15 cellular contexts compared by ENCODE assay signal in the genomic region with DNA sequence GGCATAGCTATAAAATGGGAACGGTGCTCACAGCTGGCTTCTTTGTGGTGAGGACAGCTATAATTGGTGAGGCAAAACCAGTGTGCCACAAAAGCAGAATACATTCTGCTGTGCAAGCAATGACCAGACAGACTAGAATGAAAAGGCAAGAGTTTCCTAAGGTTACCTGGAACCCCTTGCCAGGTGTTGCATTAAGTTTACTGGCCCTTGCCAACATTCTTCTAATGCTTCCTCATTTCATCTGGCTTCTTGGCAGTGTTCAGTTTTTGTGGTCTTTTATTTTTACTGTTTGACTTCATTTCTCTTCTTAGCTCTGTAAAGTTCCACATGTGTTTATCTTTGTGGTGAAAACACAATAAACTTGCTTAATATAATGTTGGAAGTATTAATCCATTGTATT.
DNase-seq lines count a peak whose midpoint lies in the region; FAIRE-seq and TF ChIP-seq lines count a peak whose summit lies in the region.
"Had no signal": no experiment of that assay in that cellular context is flagged by ENCODE, and none has a peak within 500 bp of the region (broad histone marks: within the 10 kb centered on the region; RNA-seq: fewer than 3 reads in every experiment).

No MANE protein-coding gene starts in this region.

- POLR2A ChIA-PET in MCF 10A (lab: Yijun Ruan, JAX), result interaction anchor here (0.6 to 2.9 kb wide), 9 partner anchors 10 to 603 kb away, joined by 3 to 16 read pairs (median 5); no protein-coding TSS in a partner anchor
- POLR2A ChIA-PET in activated CD4-positive, alpha-beta memory T cell treated with anti-CD3 and anti-CD28 coated beads, Interleukin-2, amount 10 ng/mL, durations not matched to agents 7 days and 5 days (lab: Charles Lee), result interaction anchor here (0.9 to 2.4 kb wide), 3 partner anchors 13 to 38 kb away, joined by 3 to 12 read pairs (median 3); no protein-coding TSS in a partner anchor

- no peaks in the 10 kb centered on the region for H3K27me3 ChIP-seq in breast epithelium
- no peaks in the 10 kb centered on the region for H3K27me3 ChIP-seq in neural progenitor cell
- H3K27me3 ChIP-seq: ovary had no signal

- no peak for TF ChIP-seq POLR2A in breast epithelium (IDR thresholded peaks at IDR 0.05)

- no peak for FAIRE-seq in kidney (lab: Jason Lieb, UNC)

- peak; percentile 50 for DNase-seq in MCF 10A (ENCODE audit: unreplicated experiment)
- DNase-seq in breast epithelium (ENCODE audit: low spot score in 2 of 2), result no peak
- DNase-seq in activated CD4-positive, alpha-beta memory T cell treated with anti-CD3 and anti-CD28 coated beads, Interleukin-2, amount 10 ng/mL, durations not matched to agents 7 days and 5 days, result no peak
- DNase-seq in fibroblast of the aortic adventitia (ENCODE audit: low read depth), result peak; percentile 84
- no peak for DNase-seq in kidney
- DNase-seq in NCI-H2029 (lab: John Stamatoyannopoulos, UW), result no peak
- no peak for DNase-seq in mesenteric fat pad (ENCODE audit: low spot score)
- no peak for DNase-seq in neural progenitor cell (ENCODE audit: low spot score)
- DNase-seq: activated CD8-positive, alpha-beta memory T cell treated with anti-CD3 and anti-CD28 coated beads, Interleukin-2, amount 50 U/mL, for 48 hours; Caco-2; endodermal cell; NCI-H774; ovary; stimulated activated naive CD4-positive, alpha-beta T cell treated with Interleukin-2 at 50 U/mL for 16 hours had no signal

- CTCF ChIA-PET in MCF 10A (lab: Yijun Ruan, JAX), result interaction anchor here (1.0 to 1.3 kb wide), 2 partner anchors 16 to 56 kb away, joined by 3 to 4 read pairs; no protein-coding TSS in a partner anchor
- CTCF ChIA-PET in activated CD4-positive, alpha-beta memory T cell treated with anti-CD3 and anti-CD28 coated beads, Interleukin-2, amount 10 ng/mL, durations not matched to agents 7 days and 5 days (lab: Charles Lee), result interaction anchor here (1.0 to 1.6 kb wide), 2 partner anchors 38 to 82 kb away, joined by 3 to 5 read pairs; no protein-coding TSS in a partner anchor

- intact Hi-C loops in MCF 10A (cut with micrococcal nuclease), result no loop called here
- intact Hi-C loops in breast epithelium (cut with DNase I; ENCODE audit: low total_unique reads), result no loop called here
- intact Hi-C loops in kidney (cut with DNase I), result no loop called here

- no peak overlapping the region for H3K9ac ChIP-seq in kidney (ENCODE audit: low read length in 2 of 2)
- no peak overlapping the region for H3K9ac ChIP-seq in neural progenitor cell

- no peaks in the 10 kb centered on the region for H3F3A ChIP-seq in neural progenitor cell (ENCODE audit: low read depth)

- no peaks in the 10 kb centered on the region for H3K36me3 Mint-ChIP-seq in MCF 10A (ENCODE audit: insufficient read depth, unreplicated experiment)
- peaks cover 51% of the 10 kb centered on the region for H3K36me3 Mint-ChIP-seq in activated CD4-positive, alpha-beta memory T cell treated with anti-CD3 and anti-CD28 coated beads, Interleukin-2, amount 10 ng/mL, durations not matched to agents 7 days and 5 days (ENCODE audit: low read depth)
- peaks cover 23% of the 10 kb centered on the region for H3K36me3 Mint-ChIP-seq in neural progenitor cell

- no peak for TF ChIP-seq CTCF in MCF 10A (IDR thresholded peaks at IDR 0.05; ENCODE audit: unreplicated experiment)
- TF ChIP-seq CTCF in breast epithelium (IDR thresholded peaks at IDR 0.05), result no peak
- no peak for TF ChIP-seq CTCF in fibroblast of the aortic adventitia (IDR thresholded peaks at IDR 0.05; ENCODE audit: insufficient read depth, low read length)
- no peak for TF ChIP-seq CTCF in kidney (IDR thresholded peaks at IDR 0.05; ENCODE audit: borderline replicate concordance, extremely low read depth, insufficient read depth)
- no peak for TF ChIP-seq CTCF in neural progenitor cell (IDR thresholded peaks at IDR 0.05)

- H3K9me3 ChIP-seq in breast epithelium, result no peaks in the 10 kb centered on the region
- H3K9me3 ChIP-seq in kidney (ENCODE audit: control insufficient read depth in 1 of 2, low read length in 2 of 2), result no peaks in the 10 kb centered on the region
- H3K9me3 ChIP-seq in neural progenitor cell (ENCODE audit: low read depth), result no peaks in the 10 kb centered on the region
- H3K9me3 ChIP-seq: Caco-2, ovary had no signal

- no peak overlapping the region for H3K4me3 Mint-ChIP-seq in MCF 10A (ENCODE audit: unreplicated experiment)
- no peak overlapping the region for H3K4me3 Mint-ChIP-seq in activated CD4-positive, alpha-beta memory T cell treated with anti-CD3 and anti-CD28 coated beads, Interleukin-2, amount 10 ng/mL, durations not matched to agents 7 days and 5 days
- no peak overlapping the region for H3K4me3 Mint-ChIP-seq in neural progenitor cell
- H3K4me3 Mint-ChIP-seq: activated naive CD8-positive, alpha-beta T cell; endodermal cell had no signal

- H3K4me1 ChIP-seq in breast epithelium (no peaks in the 10 kb centered on the region), kidney (ENCODE audit: control insufficient read depth in 1 of 2, insufficient read depth in 1 of 2, low read depth in 1 of 2, low read length in 2 of 2) (no peaks in the 10 kb centered on the region), neural progenitor cell (peaks cover 8% of the 10 kb centered on the region)

- no peaks in the 10 kb centered on the region for H3K9me3 Mint-ChIP-seq in MCF 10A (ENCODE audit: unreplicated experiment)
- peaks cover 2% of the 10 kb centered on the region for H3K9me3 Mint-ChIP-seq in activated CD4-positive, alpha-beta memory T cell treated with anti-CD3 and anti-CD28 coated beads, Interleukin-2, amount 10 ng/mL, durations not matched to agents 7 days and 5 days
- H3K9me3 Mint-ChIP-seq in neural progenitor cell, result no peaks in the 10 kb centered on the region
- H3K9me3 Mint-ChIP-seq: endodermal cell had no signal

- no peak overlapping the region for H3K27ac ChIP-seq in breast epithelium
- H3K27ac ChIP-seq in kidney (ENCODE audit: low read depth in 2 of 2, low read length in 2 of 2), result no peak overlapping the region
- no peak overlapping the region for H3K27ac ChIP-seq in neural progenitor cell
- H3K27ac ChIP-seq: ovary had no signal

- no peak overlapping the region for H3K4me3 ChIP-seq in breast epithelium
- no peak overlapping the region for H3K4me3 ChIP-seq in fibroblast of the aortic adventitia (ENCODE audit: low read depth, low read length)
- no peak overlapping the region for H3K4me3 ChIP-seq in kidney (ENCODE audit: low read length in 2 of 2)
- H3K4me3 ChIP-seq in neural progenitor cell, result no peak overlapping the region
- H3K4me3 ChIP-seq: ovary had no signal

- H3K27me3 Mint-ChIP-seq in MCF 10A (ENCODE audit: insufficient read depth, unreplicated experiment), result no peaks in the 10 kb centered on the region
- H3K27me3 Mint-ChIP-seq in activated CD4-positive, alpha-beta memory T cell treated with anti-CD3 and anti-CD28 coated beads, Interleukin-2, amount 10 ng/mL, durations not matched to agents 7 days and 5 days, result no peaks in the 10 kb centered on the region
- no peaks in the 10 kb centered on the region for H3K27me3 Mint-ChIP-seq in neural progenitor cell (ENCODE audit: insufficient read depth, low read depth)
- H3K27me3 Mint-ChIP-seq: activated naive CD8-positive, alpha-beta T cell had no signal

- no peak overlapping the region for H3K4me2 ChIP-seq in neural progenitor cell

- H3K27ac Mint-ChIP-seq in MCF 10A (ENCODE audit: low read depth, unreplicated experiment) (peak overlapping the region; percentile 63), neural progenitor cell (no peak overlapping the region)
- H3K27ac Mint-ChIP-seq in activated CD4-positive, alpha-beta memory T cell treated with anti-CD3 and anti-CD28 coated beads, Interleukin-2, amount 10 ng/mL, durations not matched to agents 7 days and 5 days, result peak overlapping the region; percentile 42
- H3K27ac Mint-ChIP-seq: endodermal cell had no signal

- BruUV-seq in MCF 10A (replicated peaks; lab: Mats Ljungman, UMichigan), result no TSS peak

- no peak overlapping the region for H2AFZ ChIP-seq in neural progenitor cell (replicated peaks)

- H4K20me1 ChIP-seq in neural progenitor cell (ENCODE audit: low read depth), result no peaks in the 10 kb centered on the region

- peaks cover 12% of the 10 kb centered on the region for H3K4me1 Mint-ChIP-seq in MCF 10A (ENCODE audit: insufficient read depth, unreplicated experiment)
- peaks cover 27% of the 10 kb centered on the region for H3K4me1 Mint-ChIP-seq in activated CD4-positive, alpha-beta memory T cell treated with anti-CD3 and anti-CD28 coated beads, Interleukin-2, amount 10 ng/mL, durations not matched to agents 7 days and 5 days
- H3K4me1 Mint-ChIP-seq in neural progenitor cell, result peaks cover 21% of the 10 kb centered on the region

- no peaks in the 10 kb centered on the region for H3K79me2 ChIP-seq in neural progenitor cell (ENCODE audit: low read depth)

- H3K36me3 ChIP-seq in breast epithelium (no peaks in the 10 kb centered on the region), kidney (ENCODE audit: control insufficient read depth in 1 of 2, insufficient read depth in 2 of 2, low read length in 2 of 2) (peaks cover 8 to 11% of the 10 kb centered on the region in 2 donors), neural progenitor cell (no peaks in the 10 kb centered on the region)
- H3K36me3 ChIP-seq: ovary had no signal

Comparison
In these comparisons a context has a peak if more than half of its experiments do, and no peak if none do; other contexts are left out.
1. DNase-seq: peak in MCF 10A (single experiment) and fibroblast of the aortic adventitia (single experiment); none in breast epithelium (0 of 2), activated CD4-positive, alpha-beta memory T cell treated with anti-CD3 and anti-CD28 coated beads, Interleukin-2, amount 10 ng/mL, durations not matched to agents 7 days and 5 days (single experiment), kidney (single experiment), NCI-H2029 (single experiment), mesenteric fat pad (single experiment) and neural progenitor cell (single experiment).